ENCODE assay signal across 9 cellular contexts in genomic region chrX:150567645-150568319, GRCh38. TPM values are rescaled to one million over a fixed set of nuclear protein-coding genes. Genes with fewer than 3 reads are reported as not detected.
DNase-seq lines count a peak whose midpoint lies in the region; ATAC-seq and TF ChIP-seq lines count a peak whose summit lies in the region.
"Had no signal": no experiment of that assay in that cellular context is flagged by ENCODE, and none has a peak within 500 bp of the region (broad histone marks: within the 10 kb centered on the region; RNA-seq: fewer than 3 reads in every experiment).

No MANE protein-coding gene starts in this region.

- peaks cover 4% of the 10 kb centered on the region for H3K36me3 Mint-ChIP-seq in activated T-cell treated with anti-CD3 and anti-CD28 coated beads, Interleukin-2, amount 50 U/mL, for 24 hours (ENCODE audit: low read depth)
- H3K36me3 Mint-ChIP-seq in activated T-helper 17 cell treated with anti-CD3 and anti-CD28 coated beads, Interleukin-2, amount 50 U/mL, for 72 hours (ENCODE audit: low read depth), result no peaks in the 10 kb centered on the region

- intact Hi-C loops in left lung (cut with DNase I), result no loop called here

- H3K27ac ChIP-seq in left lung (peak overlapping the region; percentile 44 to 93), thoracic aorta (no peak overlapping the region)

- DNase-seq in activated T-cell treated with anti-CD3 and anti-CD28 coated beads, Interleukin-2, amount 50 U/mL, for 24 hours, result no peak
- no peak for DNase-seq in activated T-cell treated with anti-CD3 and anti-CD28 coated beads, Interleukin-2, amount 50 U/mL, for 48 hours
- DNase-seq in left lung (no peak), thoracic aorta (ENCODE audit: low spot score) (no peak), AG20443 (ENCODE audit: low spot score) (no peak), HuH-7.5 (ENCODE audit: low spot score) (no peak)
- no peak for DNase-seq in stimulated activated CD4-positive, alpha-beta T cell treated with anti-CD3 and anti-CD28 coated beads, Interleukin-4, amount 100 ng/mL, for 4 hours

- H3K27me3 Mint-ChIP-seq in activated T-cell treated with anti-CD3 and anti-CD28 coated beads, Interleukin-2, amount 50 U/mL, for 24 hours, result peaks cover 20% of the 10 kb centered on the region
- H3K27me3 Mint-ChIP-seq in activated T-helper 17 cell treated with anti-CD3 and anti-CD28 coated beads, Interleukin-2, amount 50 U/mL, for 72 hours, result no peaks in the 10 kb centered on the region

- no peak for ATAC-seq in activated T-helper 17 cell treated with anti-CD3 and anti-CD28 coated beads, Interleukin-2, amount 50 U/mL, for 72 hours (replicated peaks)
- peak; percentile 1 for ATAC-seq in left lung
- no peak for ATAC-seq in thoracic aorta (ENCODE audit: insufficient number of reproducible peaks, low FRiP score, low read depth)

- peak overlapping the region; percentile 64 for H3K27ac Mint-ChIP-seq in activated T-cell treated with anti-CD3 and anti-CD28 coated beads, Interleukin-2, amount 50 U/mL, for 24 hours
- no peak overlapping the region for H3K27ac Mint-ChIP-seq in activated T-helper 17 cell treated with anti-CD3 and anti-CD28 coated beads, Interleukin-2, amount 50 U/mL, for 72 hours

- no peaks in the 10 kb centered on the region for H3K27me3 ChIP-seq in left lung
- no peaks in the 10 kb centered on the region for H3K27me3 ChIP-seq in thoracic aorta (replicated peaks; ENCODE audit: insufficient read depth)
- H3K27me3 ChIP-seq: vagina had no signal

- TF ChIP-seq CTCF in left lung (IDR thresholded peaks at IDR 0.05) (no peak), thoracic aorta (IDR thresholded peaks at IDR 0.05) (no peak)

- H3K4me1 Mint-ChIP-seq in activated T-cell treated with anti-CD3 and anti-CD28 coated beads, Interleukin-2, amount 50 U/mL, for 24 hours (ENCODE audit: low read depth), result peaks cover 37% of the 10 kb centered on the region
- peaks cover 12% of the 10 kb centered on the region for H3K4me1 Mint-ChIP-seq in activated T-helper 17 cell treated with anti-CD3 and anti-CD28 coated beads, Interleukin-2, amount 50 U/mL, for 72 hours

- peaks cover 0 to 31% of the 10 kb centered on the region in 2 donors for H3K4me1 ChIP-seq in left lung
- H3K4me1 ChIP-seq in thoracic aorta (ENCODE audit: control insufficient read depth in 1 of 2, low read depth in 2 of 2), result peaks cover 0 to 15% of the 10 kb centered on the region in 2 donors

- H3K36me3 ChIP-seq in left lung (no peaks in the 10 kb centered on the region), thoracic aorta (no peaks in the 10 kb centered on the region)
- H3K36me3 ChIP-seq: vagina had no signal

- no peaks in the 10 kb centered on the region for H3K9me3 Mint-ChIP-seq in activated T-cell treated with anti-CD3 and anti-CD28 coated beads, Interleukin-2, amount 50 U/mL, for 24 hours
- no peaks in the 10 kb centered on the region for H3K9me3 Mint-ChIP-seq in activated T-helper 17 cell treated with anti-CD3 and anti-CD28 coated beads, Interleukin-2, amount 50 U/mL, for 72 hours

- H3K9me3 ChIP-seq in left lung (no peaks in the 10 kb centered on the region), thoracic aorta (no peaks in the 10 kb centered on the region)
- H3K9me3 ChIP-seq: vagina had no signal

- H3K4me3 Mint-ChIP-seq in activated T-cell treated with anti-CD3 and anti-CD28 coated beads, Interleukin-2, amount 50 U/mL, for 24 hours, result peak overlapping the region; percentile 84
- H3K4me3 Mint-ChIP-seq in activated T-helper 17 cell treated with anti-CD3 and anti-CD28 coated beads, Interleukin-2, amount 50 U/mL, for 72 hours, result peak overlapping the region; percentile 76

- peak overlapping the region in 1 of 2 donors; percentile 68 for H3K4me3 ChIP-seq in left lung
- H3K4me3 ChIP-seq in thoracic aorta, result peak overlapping the region; percentile 52

RNA-seq across cellular contexts. Expression of gene MTM1, which starts 0.6 kb away (rescaled TPM):
- total RNA-seq in activated T-helper 17 cell treated with anti-CD3 and anti-CD28 coated beads, Interleukin-2, amount 50 U/mL, for 72 hours, result 10 to 100 TPM; 17.1 to 21.4 TPM
- 10 to 100 TPM; 16.7 to 21.9 TPM for total RNA-seq in left lung
- total RNA-seq in thoracic aorta, result 10 to 100 TPM; 18.8 to 21.4 TPM

Comparison
In these comparisons a context has a peak if more than half of its experiments do, and no peak if none do; other contexts are left out.
1. H3K27ac ChIP-seq: peak in left lung (2 of 2); none in thoracic aorta (0 of 2).